ENCODE assay signal across 2 cellular contexts in genomic region chr5:169374761-169375160, GRCh38.
TF ChIP-seq lines count a peak whose summit lies in the region.

No MANE protein-coding gene starts in this region.

TF ChIP-seq in A549, 52 proteins besides CTCF, POLR2A, EP300 and RAD21:
- TF ChIP-seq GATA3 (IDR thresholded peaks at IDR 0.05; ENCODE audit: borderline replicate concordance): peak; percentile 88
- TF ChIP-seq RCOR1 (IDR thresholded peaks at IDR 0.05; ENCODE audit: low read depth, low read length): no peak

TF ChIP-seq in SK-N-SH, 30 proteins besides CTCF, POLR2A, EP300 and RAD21:
- no peak for TF ChIP-seq USF2 (IDR thresholded peaks at IDR 0.05; ENCODE audit: borderline replicate concordance, low read depth, low read length)
- TF ChIP-seq MAX (IDR thresholded peaks at IDR 0.05; ENCODE audit: low read depth): peak; percentile 33; the same call in 1 of the 2 replicates
- no peak for TF ChIP-seq GABPA (IDR thresholded peaks at IDR 0.05; ENCODE audit: low read depth)
- no peak for TF ChIP-seq FOXJ3 (CRISPR knock-in tag; IDR thresholded peaks at IDR 0.05)
- TF ChIP-seq REST (IDR thresholded peaks at IDR 0.05; ENCODE audit: low read depth, low read length): no peak
- TF ChIP-seq SIN3A (IDR thresholded peaks at IDR 0.05; ENCODE audit: borderline replicate concordance, low read depth, low read length): no peak
- peak; percentile 72 for TF ChIP-seq GATA2 (CRISPR knock-in tag; IDR thresholded peaks at IDR 0.05)
- no peak for TF ChIP-seq CHD2 (IDR thresholded peaks at IDR 0.05; ENCODE audit: low read length, partially characterized antibody)
- no peak for TF ChIP-seq FOXM1 (IDR thresholded peaks at IDR 0.05; ENCODE audit: low read depth)
- TF ChIP-seq IRF3 (IDR thresholded peaks at IDR 0.05; ENCODE audit: low read depth, low read length): no peak
- TF ChIP-seq FOSL2 (IDR thresholded peaks at IDR 0.05; ENCODE audit: borderline replicate concordance, low read depth): no peak
- no peak for TF ChIP-seq NFIC (IDR thresholded peaks at IDR 0.05; ENCODE audit: borderline replicate concordance)
- TF ChIP-seq EZH2phosphoT487 (IDR thresholded peaks at IDR 0.05; ENCODE audit: borderline replicate concordance, low read depth): no peak
- TF ChIP-seq YY1 (IDR thresholded peaks at IDR 0.05; ENCODE audit: low read depth): no peak
- TF ChIP-seq RCOR1 (IDR thresholded peaks at IDR 0.05; ENCODE audit: low read length): no peak
- TF ChIP-seq JUND (IDR thresholded peaks at IDR 0.05): peak; percentile 70
- no peak for TF ChIP-seq MEF2A (IDR thresholded peaks at IDR 0.05; ENCODE audit: borderline replicate concordance, low read depth)
- no peak for TF ChIP-seq MXI1 (IDR thresholded peaks at IDR 0.05; ENCODE audit: low read depth, low read length)
- no peak for TF ChIP-seq SMC3 (IDR thresholded peaks at IDR 0.05; ENCODE audit: low read depth, low read length)
- TF ChIP-seq POLR2AphosphoS5 (IDR thresholded peaks at IDR 0.05; ENCODE audit: low read depth, low read length): 0 out of 2 replicates have a peak, but pooled peaks have one; percentile 27
- TF ChIP-seq PBX3 (IDR thresholded peaks at IDR 0.05): peak; percentile 72
- no peak for TF ChIP-seq NRF1 (IDR thresholded peaks at IDR 0.05; ENCODE audit: low read depth, low read length)
- 0 out of 2 replicates have a peak, but pooled peaks have one; percentile 21 for TF ChIP-seq RXRA (IDR thresholded peaks at IDR 0.05; ENCODE audit: borderline replicate concordance, low read depth)
- no peak for TF ChIP-seq ELF1 (IDR thresholded peaks at IDR 0.05)
- no peak for TF ChIP-seq TAF1 (IDR thresholded peaks at IDR 0.05; ENCODE audit: borderline replicate concordance, low read depth, low read length)
- TF ChIP-seq ZBTB33 (IDR thresholded peaks at IDR 0.05; ENCODE audit: borderline replicate concordance, low read depth): no peak
- TF ChIP-seq TCF12 (IDR thresholded peaks at IDR 0.05): peak; percentile 92
- TF ChIP-seq TEAD4 (IDR thresholded peaks at IDR 0.05; ENCODE audit: borderline replicate concordance, insufficient read depth): 0 out of 2 replicates have a peak, but pooled peaks have one; percentile 29
- no peak for TF ChIP-seq USF1 (IDR thresholded peaks at IDR 0.05; ENCODE audit: borderline replicate concordance, low read depth)
- no peak for TF ChIP-seq RFX5 (IDR thresholded peaks at IDR 0.05; ENCODE audit: low read length)
